Comparison of ENCODE assay signal across 17 cellular contexts in genomic region chr22:40249286-40249685, GRCh38.
DNase-seq lines count a peak whose midpoint lies in the region; ATAC-seq and TF ChIP-seq lines count a peak whose summit lies in the region.
"Had no signal": no experiment of that assay in that cellular context is flagged by ENCODE, and none has a peak within 500 bp of the region (broad histone marks: within the 10 kb centered on the region; RNA-seq: fewer than 3 reads in every experiment).

No MANE protein-coding gene starts in this region.

- peaks cover 37% of the 10 kb centered on the region for H3K36me3 Mint-ChIP-seq in activated CD8-positive, alpha-beta T cell treated with anti-CD3 and anti-CD28 coated beads for 36 hours (ENCODE audit: low read depth)
- peaks cover 46% of the 10 kb centered on the region for H3K36me3 Mint-ChIP-seq in activated CD8-positive, alpha-beta T cell treated with anti-CD3 and anti-CD28 coated beads, Interleukin-2, amount 10 ng/mL, durations not matched to agents 7 days and 5 days (ENCODE audit: low read depth)
- peaks cover 35 to 42% of the 10 kb centered on the region in 2 donors for H3K36me3 Mint-ChIP-seq in CD4-positive, alpha-beta memory T cell
- peaks cover 4% of the 10 kb centered on the region for H3K36me3 Mint-ChIP-seq in T-helper 17 cell (ENCODE audit: low read depth)
- H3K36me3 Mint-ChIP-seq in naive thymus-derived CD8-positive, alpha-beta T cell: peaks cover 0 to 60% (median 18%) of the 10 kb centered on the region in 3 donors

- ATAC-seq in activated CD8-positive, alpha-beta T cell treated with anti-CD3 and anti-CD28 coated beads for 36 hours: no peak
- ATAC-seq in activated CD8-positive, alpha-beta T cell treated with anti-CD3 and anti-CD28 coated beads, Interleukin-2, amount 10 ng/mL, durations not matched to agents 7 days and 5 days: no peak
- ATAC-seq in T-helper 17 cell (no peak), GM18870 (IDR thresholded peaks at IDR 0.05; ENCODE audit: unreplicated experiment) (no peak)
- peak in 1 of 2 donors; percentile 6 for ATAC-seq in naive thymus-derived CD8-positive, alpha-beta T cell
- ATAC-seq: A549 had no signal

- H3K27me3 ChIP-seq in CD4-positive, alpha-beta memory T cell (ENCODE audit: insufficient read depth, low read length): no peaks in the 10 kb centered on the region

- H3K4me3 ChIP-seq in CD4-positive, alpha-beta memory T cell (ENCODE audit: low read length in 2 of 2): no peak overlapping the region
- H3K4me3 ChIP-seq: A549, PC-9 had no signal

- no peaks in the 10 kb centered on the region for H3K9me3 Mint-ChIP-seq in activated CD8-positive, alpha-beta T cell treated with anti-CD3 and anti-CD28 coated beads for 36 hours
- no peaks in the 10 kb centered on the region for H3K9me3 Mint-ChIP-seq in activated CD8-positive, alpha-beta T cell treated with anti-CD3 and anti-CD28 coated beads, Interleukin-2, amount 10 ng/mL, durations not matched to agents 7 days and 5 days (ENCODE audit: insufficient read depth)
- no peaks in the 10 kb centered on the region for H3K9me3 Mint-ChIP-seq in CD4-positive, alpha-beta memory T cell
- H3K9me3 Mint-ChIP-seq in naive thymus-derived CD8-positive, alpha-beta T cell: no peaks in the 10 kb centered on the region
- H3K9me3 Mint-ChIP-seq: H9 had no signal

- no peak for TF ChIP-seq CTCF in activated CD8-positive, alpha-beta T cell treated with anti-CD3 and anti-CD28 coated beads for 36 hours (IDR thresholded peaks at IDR 0.05)

- H3K27ac ChIP-seq in CD4-positive, alpha-beta memory T cell (ENCODE audit: low read depth, low read length): no peak overlapping the region
- H3K27ac ChIP-seq: A549, KMS-11, PC-9 had no signal

- H3K27me3 Mint-ChIP-seq in activated CD8-positive, alpha-beta T cell treated with anti-CD3 and anti-CD28 coated beads for 36 hours: no peaks in the 10 kb centered on the region
- H3K27me3 Mint-ChIP-seq in activated CD8-positive, alpha-beta T cell treated with anti-CD3 and anti-CD28 coated beads, Interleukin-2, amount 10 ng/mL, durations not matched to agents 7 days and 5 days (ENCODE audit: low read depth): no peaks in the 10 kb centered on the region
- H3K27me3 Mint-ChIP-seq in CD4-positive, alpha-beta memory T cell: no peaks in the 10 kb centered on the region
- H3K27me3 Mint-ChIP-seq in T-helper 17 cell: no peaks in the 10 kb centered on the region
- H3K27me3 Mint-ChIP-seq in naive thymus-derived CD8-positive, alpha-beta T cell: no peaks in the 10 kb centered on the region

- peaks cover 80% of the 10 kb centered on the region for H3K4me1 ChIP-seq in CD4-positive, alpha-beta memory T cell (ENCODE audit: insufficient read depth, low read length)
- H3K4me1 ChIP-seq: A549 had no signal

- H3K9me3 ChIP-seq in CD4-positive, alpha-beta memory T cell (ENCODE audit: control insufficient read depth in 1 of 2, low read length in 2 of 2): no peaks in the 10 kb centered on the region
- H3K9me3 ChIP-seq in T-helper 17 cell (ENCODE audit: control insufficient read depth, low read length, poor library complexity, severe bottlenecking): no peaks in the 10 kb centered on the region
- H3K9me3 ChIP-seq: A549 had no signal

- POLR2A ChIA-PET in activated CD8-positive, alpha-beta T cell treated with anti-CD3 and anti-CD28 coated beads for 36 hours (lab: Charles Lee): interaction anchor here (0.8 to 1.4 kb wide), 5 partner anchors 69 to 238 kb away, joined by 3 to 4 read pairs (median 3); partner anchors contain the start of gene TNRC6B
- POLR2A ChIA-PET in activated CD8-positive, alpha-beta T cell treated with anti-CD3 and anti-CD28 coated beads, Interleukin-2, amount 10 ng/mL, durations not matched to agents 7 days and 5 days (lab: Charles Lee): interaction anchor here (1.7 kb wide), 1 partner anchor 141 kb away, joined by 3 read pairs; no protein-coding TSS in a partner anchor
- POLR2A ChIA-PET in CD4-positive, alpha-beta memory T cell (lab: Charles Lee; ENCODE audit: partially characterized antibody): interaction anchor here (0.8 to 2.8 kb wide), 9 partner anchors 8 to 205 kb away, joined by 3 to 15 read pairs (median 5); partner anchors contain the start of gene ADSL
- POLR2A ChIA-PET in naive thymus-derived CD8-positive, alpha-beta T cell (lab: Charles Lee): interaction anchor here (0.5 to 1.5 kb wide), 6 partner anchors 9 to 96 kb away, joined by 3 read pairs; partner anchors contain the start of gene TNRC6B

- peaks cover 63% of the 10 kb centered on the region for H3K4me1 Mint-ChIP-seq in activated CD8-positive, alpha-beta T cell treated with anti-CD3 and anti-CD28 coated beads for 36 hours (ENCODE audit: low read depth)
- peaks cover 50% of the 10 kb centered on the region for H3K4me1 Mint-ChIP-seq in activated CD8-positive, alpha-beta T cell treated with anti-CD3 and anti-CD28 coated beads, Interleukin-2, amount 10 ng/mL, durations not matched to agents 7 days and 5 days (ENCODE audit: low read depth)
- peaks cover 65 to 88% (median 73%) of the 10 kb centered on the region in 4 donors for H3K4me1 Mint-ChIP-seq in CD4-positive, alpha-beta memory T cell
- peaks cover 55% of the 10 kb centered on the region for H3K4me1 Mint-ChIP-seq in T-helper 17 cell
- H3K4me1 Mint-ChIP-seq in naive thymus-derived CD8-positive, alpha-beta T cell: peaks cover 44 to 72% (median 68%) of the 10 kb centered on the region in 4 donors

- H3K27ac Mint-ChIP-seq in activated CD8-positive, alpha-beta T cell treated with anti-CD3 and anti-CD28 coated beads for 36 hours: peak overlapping the region; percentile 37
- no peak overlapping the region for H3K27ac Mint-ChIP-seq in activated CD8-positive, alpha-beta T cell treated with anti-CD3 and anti-CD28 coated beads, Interleukin-2, amount 10 ng/mL, durations not matched to agents 7 days and 5 days
- peak overlapping the region in 5 of 7 donors; percentile 8 to 80 (median 59) for H3K27ac Mint-ChIP-seq in CD4-positive, alpha-beta memory T cell
- peak overlapping the region; percentile 62 for H3K27ac Mint-ChIP-seq in T-helper 17 cell
- peak overlapping the region in 9 of 10 donors; percentile 10 to 94 (median 45) for H3K27ac Mint-ChIP-seq in naive thymus-derived CD8-positive, alpha-beta T cell

- no peak overlapping the region for H3K4me3 Mint-ChIP-seq in activated CD8-positive, alpha-beta T cell treated with anti-CD3 and anti-CD28 coated beads for 36 hours
- H3K4me3 Mint-ChIP-seq in activated CD8-positive, alpha-beta T cell treated with anti-CD3 and anti-CD28 coated beads, Interleukin-2, amount 10 ng/mL, durations not matched to agents 7 days and 5 days: no peak overlapping the region
- peak overlapping the region in 3 of 8 donors; percentile 26 to 56 (median 29) for H3K4me3 Mint-ChIP-seq in CD4-positive, alpha-beta memory T cell
- peak overlapping the region; percentile 9 for H3K4me3 Mint-ChIP-seq in T-helper 17 cell
- H3K4me3 Mint-ChIP-seq in naive thymus-derived CD8-positive, alpha-beta T cell: peak overlapping the region in 6 of 10 donors; percentile 3 to 58 (median 14)
- H3K4me3 Mint-ChIP-seq: H9 had no signal

- CTCF ChIA-PET in activated CD8-positive, alpha-beta T cell treated with anti-CD3 and anti-CD28 coated beads for 36 hours (lab: Charles Lee): interaction anchor here (0.6 to 2.1 kb wide), 3 partner anchors 9 to 99 kb away, joined by 3 to 14 read pairs (median 5); no protein-coding TSS in a partner anchor
- CTCF ChIA-PET in activated CD8-positive, alpha-beta T cell treated with anti-CD3 and anti-CD28 coated beads, Interleukin-2, amount 10 ng/mL, durations not matched to agents 7 days and 5 days (lab: Charles Lee): interaction anchor here (0.9 to 2.5 kb wide), 4 partner anchors 9 to 333 kb away, joined by 4 to 12 read pairs (median 6); no protein-coding TSS in a partner anchor
- CTCF ChIA-PET in CD4-positive, alpha-beta memory T cell (lab: Charles Lee; ENCODE audit: partially characterized antibody): interaction anchor here (0.6 to 1.4 kb wide), 4 partner anchors 8 to 205 kb away, joined by 3 to 7 read pairs (median 4); no protein-coding TSS in a partner anchor

- H3K36me3 ChIP-seq in CD4-positive, alpha-beta memory T cell (ENCODE audit: insufficient read depth, low read length): peaks cover 6% of the 10 kb centered on the region

- intact Hi-C loops in activated CD8-positive, alpha-beta T cell treated with anti-CD3 and anti-CD28 coated beads for 36 hours (cut with micrococcal nuclease): no loop called here
- intact Hi-C loops in CD4-positive, alpha-beta memory T cell (cut with micrococcal nuclease): loop anchor here (2.0 kb wide), 2 partner anchors 42 to 98 kb away; partner anchors contain the start of gene ADSL

- DNase-seq in activated CD8-positive, alpha-beta T cell treated with anti-CD3 and anti-CD28 coated beads for 36 hours: no peak
- DNase-seq in activated CD8-positive, alpha-beta T cell treated with anti-CD3 and anti-CD28 coated beads, Interleukin-2, amount 10 ng/mL, durations not matched to agents 7 days and 5 days: no peak
- no peak for DNase-seq in CD4-positive, alpha-beta memory T cell
- no peak for DNase-seq in T-helper 17 cell
- DNase-seq in naive thymus-derived CD8-positive, alpha-beta T cell: peak in 1 of 10 donors; percentile 7
- DNase-seq in D341Med (ENCODE audit: low spot score): no peak
- DNase-seq: AML-193, H9, MM.1S, NCI-H1105, NCI-H187 treated with DMSO at 0.1 percent for 48 hours, NCI-H446 treated with DMSO at 0.1 percent for 48 hours, NCI-H774, PC-9 had no signal

Comparison
In these comparisons a context has a peak if more than half of its experiments do, and no peak if none do; other contexts are left out.
1. H3K4me3 Mint-ChIP-seq: peak in T-helper 17 cell (single experiment) and naive thymus-derived CD8-positive, alpha-beta T cell (6 of 10); none in activated CD8-positive, alpha-beta T cell treated with anti-CD3 and anti-CD28 coated beads for 36 hours (single experiment) and activated CD8-positive, alpha-beta T cell treated with anti-CD3 and anti-CD28 coated beads, Interleukin-2, amount 10 ng/mL, durations not matched to agents 7 days and 5 days (single experiment).